In the genomic region with DNA sequence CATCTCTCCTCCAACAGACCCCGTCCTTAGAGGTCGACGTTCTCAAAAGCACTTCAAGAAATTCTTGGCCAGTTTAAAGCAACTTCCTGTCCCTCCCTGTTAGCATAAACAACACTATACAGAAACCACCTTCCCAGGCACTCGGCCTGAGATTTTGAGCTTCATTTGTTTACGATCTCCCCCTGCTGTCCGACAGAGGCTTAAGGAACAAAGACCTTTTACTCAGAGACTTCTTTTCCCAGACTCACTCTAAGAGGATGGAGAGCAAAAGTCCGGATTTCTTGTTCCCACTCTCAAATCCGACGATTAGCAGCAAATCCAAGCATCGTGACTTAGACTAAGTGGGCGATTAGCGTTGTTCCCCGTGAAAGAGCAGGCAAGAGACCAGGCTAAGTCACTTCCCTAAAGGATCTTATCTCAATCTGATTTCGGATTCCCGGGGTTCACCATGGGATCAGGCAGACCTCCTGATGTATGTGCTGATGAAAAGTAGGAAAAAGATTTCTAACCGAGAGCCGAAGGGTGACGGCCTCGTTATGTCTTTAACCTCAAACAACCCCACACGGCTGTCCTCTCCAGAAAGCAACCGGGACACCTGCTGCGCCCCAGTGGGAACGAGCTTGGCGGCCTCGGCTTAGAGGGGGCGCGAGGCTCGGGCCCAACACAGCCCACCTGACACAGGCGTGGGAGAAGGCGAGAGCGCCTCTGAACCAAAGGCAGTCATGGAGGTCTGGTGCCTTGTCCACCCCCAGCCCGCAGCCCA, we compare ENCODE assay signal across 1 cellular context.
A peak's percentile ranks its signal among the peaks of the same experiment; 100 is the strongest.
TF ChIP-seq lines count a peak whose summit lies in the region.

No MANE protein-coding gene starts in this region.

TF ChIP-seq in HepG2, 621 proteins besides CTCF, POLR2A, EP300 and RAD21 (continued from another document and continues in another):
- peak; percentile 26; the same call in 1 of the 2 replicates for TF ChIP-seq ZBTB20 (CRISPR knock-in tag; IDR thresholded peaks at IDR 0.05; ENCODE audit: borderline replicate concordance, low read depth)
- no peak for TF ChIP-seq ZBTB8A (CRISPR knock-in tag; IDR thresholded peaks at IDR 0.05; ENCODE audit: borderline replicate concordance, low read depth)
- TF ChIP-seq XBP1 (CRISPR knock-in tag; IDR thresholded peaks at IDR 0.05): no peak
- TF ChIP-seq MLLT10 (CRISPR knock-in tag; IDR thresholded peaks at IDR 0.05): no peak
- no peak for TF ChIP-seq PAX8 (CRISPR knock-in tag; IDR thresholded peaks at IDR 0.05; ENCODE audit: borderline replicate concordance)
- no peak for TF ChIP-seq SALL2 (CRISPR knock-in tag; IDR thresholded peaks at IDR 0.05)
- TF ChIP-seq, protein P1, sequence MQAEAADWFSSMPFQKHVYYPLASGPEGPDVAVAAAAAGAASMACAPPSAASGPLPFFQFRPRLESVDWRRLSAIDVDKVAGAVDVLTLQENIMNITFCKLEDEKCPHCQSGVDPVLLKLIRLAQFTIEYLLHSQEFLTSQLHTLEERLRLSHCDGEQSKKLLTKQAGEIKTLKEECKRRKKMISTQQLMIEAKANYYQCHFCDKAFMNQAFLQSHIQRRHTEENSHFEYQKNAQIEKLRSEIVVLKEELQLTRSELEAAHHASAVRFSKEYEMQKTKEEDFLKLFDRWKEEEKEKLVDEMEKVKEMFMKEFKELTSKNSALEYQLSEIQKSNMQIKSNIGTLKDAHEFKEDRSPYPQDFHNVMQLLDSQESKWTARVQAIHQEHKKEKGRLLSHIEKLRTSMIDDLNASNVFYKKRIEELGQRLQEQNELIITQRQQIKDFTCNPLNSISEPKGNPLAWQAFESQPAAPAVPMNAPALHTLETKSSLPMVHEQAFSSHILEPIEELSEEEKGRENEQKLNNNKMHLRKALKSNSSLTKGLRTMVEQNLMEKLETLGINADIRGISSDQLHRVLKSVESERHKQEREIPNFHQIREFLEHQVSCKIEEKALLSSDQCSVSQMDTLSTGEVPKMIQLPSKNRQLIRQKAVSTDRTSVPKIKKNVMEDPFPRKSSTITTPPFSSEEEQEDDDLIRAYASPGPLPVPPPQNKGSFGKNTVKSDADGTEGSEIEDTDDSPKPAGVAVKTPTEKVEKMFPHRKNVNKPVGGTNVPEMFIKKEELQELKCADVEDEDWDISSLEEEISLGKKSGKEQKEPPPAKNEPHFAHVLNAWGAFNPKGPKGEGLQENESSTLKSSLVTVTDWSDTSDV (CRISPR knock-in tag; IDR thresholded peaks at IDR 0.05): no peak
- TF ChIP-seq, protein P2, sequence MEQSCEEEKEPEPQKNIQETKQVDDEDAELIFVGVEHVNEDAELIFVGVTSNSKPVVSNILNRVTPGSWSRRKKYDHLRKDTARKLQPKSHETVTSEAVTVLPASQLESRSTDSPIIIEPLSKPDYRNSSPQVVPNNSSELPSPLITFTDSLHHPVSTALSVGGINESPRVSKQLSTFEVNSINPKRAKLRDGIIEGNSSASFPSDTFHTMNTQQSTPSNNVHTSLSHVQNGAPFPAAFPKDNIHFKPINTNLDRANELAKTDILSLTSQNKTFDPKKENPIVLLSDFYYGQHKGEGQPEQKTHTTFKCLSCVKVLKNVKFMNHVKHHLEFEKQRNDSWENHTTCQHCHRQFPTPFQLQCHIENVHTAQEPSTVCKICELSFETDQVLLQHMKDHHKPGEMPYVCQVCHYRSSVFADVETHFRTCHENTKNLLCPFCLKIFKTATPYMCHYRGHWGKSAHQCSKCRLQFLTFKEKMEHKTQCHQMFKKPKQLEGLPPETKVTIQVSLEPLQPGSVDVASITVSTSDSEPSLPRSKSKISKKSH (CRISPR knock-in tag; IDR thresholded peaks at IDR 0.05; ENCODE audit: borderline replicate concordance): no peak
- TF ChIP-seq, protein P3, sequence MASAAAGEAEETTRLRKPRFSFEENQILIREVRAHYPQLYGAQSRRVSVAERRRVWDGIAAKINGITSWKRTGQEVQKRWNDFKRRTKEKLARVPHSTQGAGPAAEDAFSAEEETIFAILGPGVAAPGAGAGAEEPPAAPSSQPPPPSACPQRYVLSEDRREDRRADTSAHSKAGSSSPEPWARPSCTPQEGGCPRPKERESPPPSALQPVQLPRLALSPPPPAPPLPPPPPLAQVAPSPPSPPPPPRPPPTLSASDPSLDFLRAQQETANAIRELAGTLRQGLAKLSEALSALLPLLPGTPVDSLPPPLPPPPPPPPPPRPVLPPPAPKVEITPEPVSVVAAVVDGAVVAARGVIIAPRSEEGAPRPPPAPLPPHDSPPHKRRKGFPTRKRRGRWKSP (CRISPR knock-in tag; IDR thresholded peaks at IDR 0.05): no peak
- TF ChIP-seq, protein P4, sequence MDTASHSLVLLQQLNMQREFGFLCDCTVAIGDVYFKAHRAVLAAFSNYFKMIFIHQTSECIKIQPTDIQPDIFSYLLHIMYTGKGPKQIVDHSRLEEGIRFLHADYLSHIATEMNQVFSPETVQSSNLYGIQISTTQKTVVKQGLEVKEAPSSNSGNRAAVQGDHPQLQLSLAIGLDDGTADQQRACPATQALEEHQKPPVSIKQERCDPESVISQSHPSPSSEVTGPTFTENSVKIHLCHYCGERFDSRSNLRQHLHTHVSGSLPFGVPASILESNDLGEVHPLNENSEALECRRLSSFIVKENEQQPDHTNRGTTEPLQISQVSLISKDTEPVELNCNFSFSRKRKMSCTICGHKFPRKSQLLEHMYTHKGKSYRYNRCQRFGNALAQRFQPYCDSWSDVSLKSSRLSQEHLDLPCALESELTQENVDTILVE (CRISPR knock-in tag; IDR thresholded peaks at IDR 0.05): peak; percentile 49; the same call in 1 of the 2 replicates
- TF ChIP-seq ZNF138 (CRISPR knock-in tag; IDR thresholded peaks at IDR 0.05; ENCODE audit: low read depth): no peak
- no peak for TF ChIP-seq RORA (CRISPR knock-in tag; IDR thresholded peaks at IDR 0.05)
- TF ChIP-seq ZNF652 (CRISPR knock-in tag; IDR thresholded peaks at IDR 0.05; ENCODE audit: borderline replicate concordance, low read depth): no peak
- TF ChIP-seq ZNF101 (CRISPR knock-in tag; IDR thresholded peaks at IDR 0.05; ENCODE audit: borderline replicate concordance, low read depth): no peak
- TF ChIP-seq RFX3 (CRISPR knock-in tag; IDR thresholded peaks at IDR 0.05): no peak
- TF ChIP-seq ZNF841 (CRISPR knock-in tag; IDR thresholded peaks at IDR 0.05; ENCODE audit: borderline replicate concordance): no peak
- TF ChIP-seq, protein P5, sequence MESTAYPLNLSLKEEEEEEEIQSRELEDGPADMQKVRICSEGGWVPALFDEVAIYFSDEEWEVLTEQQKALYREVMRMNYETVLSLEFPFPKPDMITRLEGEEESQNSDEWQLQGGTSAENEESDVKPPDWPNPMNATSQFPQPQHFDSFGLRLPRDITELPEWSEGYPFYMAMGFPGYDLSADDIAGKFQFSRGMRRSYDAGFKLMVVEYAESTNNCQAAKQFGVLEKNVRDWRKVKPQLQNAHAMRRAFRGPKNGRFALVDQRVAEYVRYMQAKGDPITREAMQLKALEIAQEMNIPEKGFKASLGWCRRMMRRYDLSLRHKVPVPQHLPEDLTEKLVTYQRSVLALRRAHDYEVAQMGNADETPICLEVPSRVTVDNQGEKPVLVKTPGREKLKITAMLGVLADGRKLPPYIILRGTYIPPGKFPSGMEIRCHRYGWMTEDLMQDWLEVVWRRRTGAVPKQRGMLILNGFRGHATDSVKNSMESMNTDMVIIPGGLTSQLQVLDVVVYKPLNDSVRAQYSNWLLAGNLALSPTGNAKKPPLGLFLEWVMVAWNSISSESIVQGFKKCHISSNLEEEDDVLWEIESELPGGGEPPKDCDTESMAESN (CRISPR knock-in tag; conservative IDR thresholded peaks at IDR 0.05): no peak
- TF ChIP-seq, protein P6, sequence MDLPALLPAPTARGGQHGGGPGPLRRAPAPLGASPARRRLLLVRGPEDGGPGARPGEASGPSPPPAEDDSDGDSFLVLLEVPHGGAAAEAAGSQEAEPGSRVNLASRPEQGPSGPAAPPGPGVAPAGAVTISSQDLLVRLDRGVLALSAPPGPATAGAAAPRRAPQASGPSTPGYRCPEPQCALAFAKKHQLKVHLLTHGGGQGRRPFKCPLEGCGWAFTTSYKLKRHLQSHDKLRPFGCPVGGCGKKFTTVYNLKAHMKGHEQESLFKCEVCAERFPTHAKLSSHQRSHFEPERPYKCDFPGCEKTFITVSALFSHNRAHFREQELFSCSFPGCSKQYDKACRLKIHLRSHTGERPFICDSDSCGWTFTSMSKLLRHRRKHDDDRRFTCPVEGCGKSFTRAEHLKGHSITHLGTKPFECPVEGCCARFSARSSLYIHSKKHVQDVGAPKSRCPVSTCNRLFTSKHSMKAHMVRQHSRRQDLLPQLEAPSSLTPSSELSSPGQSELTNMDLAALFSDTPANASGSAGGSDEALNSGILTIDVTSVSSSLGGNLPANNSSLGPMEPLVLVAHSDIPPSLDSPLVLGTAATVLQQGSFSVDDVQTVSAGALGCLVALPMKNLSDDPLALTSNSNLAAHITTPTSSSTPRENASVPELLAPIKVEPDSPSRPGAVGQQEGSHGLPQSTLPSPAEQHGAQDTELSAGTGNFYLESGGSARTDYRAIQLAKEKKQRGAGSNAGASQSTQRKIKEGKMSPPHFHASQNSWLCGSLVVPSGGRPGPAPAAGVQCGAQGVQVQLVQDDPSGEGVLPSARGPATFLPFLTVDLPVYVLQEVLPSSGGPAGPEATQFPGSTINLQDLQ (CRISPR knock-in tag; IDR thresholded peaks at IDR 0.05): no peak
- TF ChIP-seq ZNF232 (CRISPR knock-in tag; IDR thresholded peaks at IDR 0.05; ENCODE audit: borderline replicate concordance): no peak
- 0 out of 2 replicates have a peak, but pooled peaks have one; percentile 78 for TF ChIP-seq KLF13 (CRISPR knock-in tag; IDR thresholded peaks at IDR 0.05)
- TF ChIP-seq ZNF761 (CRISPR knock-in tag; conservative IDR thresholded peaks at IDR 0.05): no peak
- TF ChIP-seq NFE2L1 (CRISPR knock-in tag; IDR thresholded peaks at IDR 0.05; ENCODE audit: borderline replicate concordance): 0 out of 2 replicates have a peak, but pooled peaks have one; percentile 67
- no peak for TF ChIP-seq ZNF446 (CRISPR knock-in tag; IDR thresholded peaks at IDR 0.05)
- TF ChIP-seq ZNF224 (CRISPR knock-in tag; IDR thresholded peaks at IDR 0.05): no peak
- peak; percentile 20; the same call in 1 of the 2 replicates for TF ChIP-seq ZNF782 (CRISPR knock-in tag; IDR thresholded peaks at IDR 0.05; ENCODE audit: borderline replicate concordance)
- no peak for TF ChIP-seq ZNF7 (CRISPR knock-in tag; IDR thresholded peaks at IDR 0.05)
- TF ChIP-seq FOXA1 (IDR thresholded peaks at IDR 0.05): no peak
- no peak for TF ChIP-seq FOXA1 (CRISPR knock-in tag; IDR thresholded peaks at IDR 0.05)
- TF ChIP-seq, protein P7, sequence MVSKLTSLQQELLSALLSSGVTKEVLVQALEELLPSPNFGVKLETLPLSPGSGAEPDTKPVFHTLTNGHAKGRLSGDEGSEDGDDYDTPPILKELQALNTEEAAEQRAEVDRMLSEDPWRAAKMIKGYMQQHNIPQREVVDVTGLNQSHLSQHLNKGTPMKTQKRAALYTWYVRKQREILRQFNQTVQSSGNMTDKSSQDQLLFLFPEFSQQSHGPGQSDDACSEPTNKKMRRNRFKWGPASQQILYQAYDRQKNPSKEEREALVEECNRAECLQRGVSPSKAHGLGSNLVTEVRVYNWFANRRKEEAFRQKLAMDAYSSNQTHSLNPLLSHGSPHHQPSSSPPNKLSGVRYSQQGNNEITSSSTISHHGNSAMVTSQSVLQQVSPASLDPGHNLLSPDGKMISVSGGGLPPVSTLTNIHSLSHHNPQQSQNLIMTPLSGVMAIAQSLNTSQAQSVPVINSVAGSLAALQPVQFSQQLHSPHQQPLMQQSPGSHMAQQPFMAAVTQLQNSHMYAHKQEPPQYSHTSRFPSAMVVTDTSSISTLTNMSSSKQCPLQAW (CRISPR knock-in tag; IDR thresholded peaks at IDR 0.05): peak; percentile 57
- TF ChIP-seq TCF7L2 (IDR thresholded peaks at IDR 0.05; ENCODE audit: low read depth, low read length): no peak
- peak; percentile 44; the same call in 1 of the 2 replicates for TF ChIP-seq ZNF292 (CRISPR knock-in tag; IDR thresholded peaks at IDR 0.05; ENCODE audit: borderline replicate concordance, low read depth)
- TF ChIP-seq DMAP1 (CRISPR knock-in tag; IDR thresholded peaks at IDR 0.05): 0 out of 2 replicates have a peak, but pooled peaks have one; percentile 12
- TF ChIP-seq, protein P8, sequence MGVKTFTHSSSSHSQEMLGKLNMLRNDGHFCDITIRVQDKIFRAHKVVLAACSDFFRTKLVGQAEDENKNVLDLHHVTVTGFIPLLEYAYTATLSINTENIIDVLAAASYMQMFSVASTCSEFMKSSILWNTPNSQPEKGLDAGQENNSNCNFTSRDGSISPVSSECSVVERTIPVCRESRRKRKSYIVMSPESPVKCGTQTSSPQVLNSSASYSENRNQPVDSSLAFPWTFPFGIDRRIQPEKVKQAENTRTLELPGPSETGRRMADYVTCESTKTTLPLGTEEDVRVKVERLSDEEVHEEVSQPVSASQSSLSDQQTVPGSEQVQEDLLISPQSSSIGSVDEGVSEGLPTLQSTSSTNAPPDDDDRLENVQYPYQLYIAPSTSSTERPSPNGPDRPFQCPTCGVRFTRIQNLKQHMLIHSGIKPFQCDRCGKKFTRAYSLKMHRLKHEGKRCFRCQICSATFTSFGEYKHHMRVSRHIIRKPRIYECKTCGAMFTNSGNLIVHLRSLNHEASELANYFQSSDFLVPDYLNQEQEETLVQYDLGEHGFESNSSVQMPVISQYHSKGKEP (CRISPR knock-in tag; IDR thresholded peaks at IDR 0.05): no peak
- TF ChIP-seq, protein P9, sequence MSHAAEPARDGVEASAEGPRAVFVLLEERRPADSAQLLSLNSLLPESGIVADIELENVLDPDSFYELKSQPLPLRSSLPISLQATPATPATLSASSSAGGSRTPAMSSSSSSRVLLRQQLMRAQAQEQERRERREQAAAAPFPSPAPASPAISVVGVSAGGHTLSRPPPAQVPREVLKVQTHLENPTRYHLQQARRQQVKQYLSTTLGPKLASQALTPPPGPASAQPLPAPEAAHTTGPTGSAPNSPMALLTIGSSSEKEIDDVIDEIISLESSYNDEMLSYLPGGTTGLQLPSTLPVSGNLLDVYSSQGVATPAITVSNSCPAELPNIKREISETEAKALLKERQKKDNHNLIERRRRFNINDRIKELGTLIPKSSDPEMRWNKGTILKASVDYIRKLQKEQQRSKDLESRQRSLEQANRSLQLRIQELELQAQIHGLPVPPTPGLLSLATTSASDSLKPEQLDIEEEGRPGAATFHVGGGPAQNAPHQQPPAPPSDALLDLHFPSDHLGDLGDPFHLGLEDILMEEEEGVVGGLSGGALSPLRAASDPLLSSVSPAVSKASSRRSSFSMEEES (CRISPR knock-in tag; IDR thresholded peaks at IDR 0.05): no peak
- TF ChIP-seq MEIS2 (CRISPR knock-in tag; IDR thresholded peaks at IDR 0.05): 0 out of 2 replicates have a peak, but pooled peaks have one; percentile 37
- no peak for TF ChIP-seq PRPF4 (IDR thresholded peaks at IDR 0.05; ENCODE audit: low read depth, low read length, poor library complexity, severe bottlenecking)
- TF ChIP-seq JUN (CRISPR knock-in tag; IDR thresholded peaks at IDR 0.05): no peak
- no peak; the same call in 1 of the 2 replicates for TF ChIP-seq POLR2AphosphoS2 (IDR thresholded peaks at IDR 0.05; ENCODE audit: low read depth, low read length)
- no peak for TF ChIP-seq CBX2 (IDR thresholded peaks at IDR 0.05; ENCODE audit: low read depth, low read length)
- TF ChIP-seq CBX2 (CRISPR knock-in tag; IDR thresholded peaks at IDR 0.05; ENCODE audit: low read depth): no peak
- TF ChIP-seq SCMH1 (CRISPR knock-in tag; IDR thresholded peaks at IDR 0.05; ENCODE audit: borderline replicate concordance): no peak
- TF ChIP-seq ZNF773 (CRISPR knock-in tag; IDR thresholded peaks at IDR 0.05; ENCODE audit: borderline replicate concordance): peak; percentile 71; the same call in 1 of the 2 replicates
- no peak for TF ChIP-seq REL (CRISPR knock-in tag; conservative IDR thresholded peaks at IDR 0.05)
- TF ChIP-seq ZSCAN25 (CRISPR knock-in tag; IDR thresholded peaks at IDR 0.05): no peak
